Comparison of ENCODE assay signal across 8 cellular contexts in genomic region chr19:45615795-45616708, GRCh38. TPM values are rescaled to one million over a fixed set of nuclear protein-coding genes. Genes with fewer than 3 reads are reported as not detected.
A peak's percentile ranks its signal among the peaks of the same experiment; 100 is the strongest.
DNase-seq lines count a peak whose midpoint lies in the region; ATAC-seq and TF ChIP-seq lines count a peak whose summit lies in the region.

No MANE protein-coding gene starts in this region.

- H3K4me1 ChIP-seq in testis, result no peaks in the 10 kb centered on the region

- H3K9me3 ChIP-seq in testis, result no peaks in the 10 kb centered on the region

- ATAC-seq in HG03280 (IDR thresholded peaks at IDR 0.05; ENCODE audit: unreplicated experiment), result peak; percentile 70

- peaks cover 90% of the 10 kb centered on the region for H3K36me3 Mint-ChIP-seq in activated T-cell treated with anti-CD3 and anti-CD28 coated beads, Interleukin-2, amount 50 U/mL, for 24 hours (ENCODE audit: low read depth)
- H3K36me3 Mint-ChIP-seq in neural crest cell (ENCODE audit: low read depth), result peaks cover 2% of the 10 kb centered on the region

- intact Hi-C loops in testis (cut with DNase I; ENCODE audit: low total_unique reads), result no loop called here

- H3K27me3 Mint-ChIP-seq in activated T-cell treated with anti-CD3 and anti-CD28 coated beads, Interleukin-2, amount 50 U/mL, for 24 hours, result no peaks in the 10 kb centered on the region
- H3K27me3 Mint-ChIP-seq in neural crest cell (ENCODE audit: low read depth), result no peaks in the 10 kb centered on the region

- peak overlapping the region; percentile 82 for H3K27ac Mint-ChIP-seq in activated T-cell treated with anti-CD3 and anti-CD28 coated beads, Interleukin-2, amount 50 U/mL, for 24 hours
- peak overlapping the region; percentile 95 for H3K27ac Mint-ChIP-seq in neural crest cell (ENCODE audit: unreplicated experiment)

- H3K9me3 Mint-ChIP-seq in activated T-cell treated with anti-CD3 and anti-CD28 coated beads, Interleukin-2, amount 50 U/mL, for 24 hours, result no peaks in the 10 kb centered on the region
- peaks cover 4% of the 10 kb centered on the region for H3K9me3 Mint-ChIP-seq in neural crest cell

- H3K4me1 Mint-ChIP-seq in activated T-cell treated with anti-CD3 and anti-CD28 coated beads, Interleukin-2, amount 50 U/mL, for 24 hours (ENCODE audit: low read depth), result peaks cover 27% of the 10 kb centered on the region
- peaks cover 9% of the 10 kb centered on the region for H3K4me1 Mint-ChIP-seq in neural crest cell

- 32 to 39% methylated on average over 36 to 37 of the region's 37 CpGs for WGBS in testis, 2 donors

- TF ChIP-seq CTCF in fibroblast of mammary gland (conservative IDR thresholded peaks at IDR 0.05; ENCODE audit: control insufficient read depth, insufficient read depth, low read depth, low read length) (no peak), neural crest cell (conservative IDR thresholded peaks at IDR 0.05) (no peak), testis (IDR thresholded peaks at IDR 0.05) (no peak)

- no peak for TF ChIP-seq POLR2A in testis (IDR thresholded peaks at IDR 0.05)

- DNase-seq in COLO668 (lab: John Stamatoyannopoulos, UW; ENCODE audit: unreplicated experiment) (peak; percentile 69), fibroblast of mammary gland (ENCODE audit: low read depth) (peak; percentile 89), neural crest cell (ENCODE audit: low read depth, low spot score) (peak; percentile 97), testis (peak; percentile 92), C1 segment of cervical spinal cord (lab: John Stamatoyannopoulos, UW) (no peak)
- DNase-seq in activated T-cell treated with anti-CD3 and anti-CD28 coated beads, Interleukin-2, amount 50 U/mL, for 24 hours, result peak; percentile 85

- no peak overlapping the region for H3K4me3 ChIP-seq in fibroblast of mammary gland (ENCODE audit: control insufficient read depth, low read depth, low read length)
- peak overlapping the region; percentile 29 to 38 for H3K4me3 ChIP-seq in testis

- H3K4me3 Mint-ChIP-seq in activated T-cell treated with anti-CD3 and anti-CD28 coated beads, Interleukin-2, amount 50 U/mL, for 24 hours, result no peak overlapping the region
- peak overlapping the region; percentile 86 for H3K4me3 Mint-ChIP-seq in neural crest cell

- no peaks in the 10 kb centered on the region for H3K36me3 ChIP-seq in testis (ENCODE audit: low read depth, missing control alignments)

- peak overlapping the region in 1 of 2 donors; percentile 35 for H3K27ac ChIP-seq in testis

- no peaks in the 10 kb centered on the region for H3K27me3 ChIP-seq in testis

TF ChIP-seq in PFSK-1, 5 proteins besides CTCF, POLR2A, EP300 and RAD21:
- TF ChIP-seq SIN3A (IDR thresholded peaks at IDR 0.05; ENCODE audit: borderline replicate concordance, insufficient read depth, low read length) (no peak), FOXP2 (optimal IDR thresholded peaks at IDR 0.05; ENCODE audit: borderline replicate concordance, extremely low read depth, extremely low read length, insufficient read depth) (peak; percentile 7), POLR2AphosphoS5 (IDR thresholded peaks at IDR 0.05; ENCODE audit: low read depth, low read length) (peak; percentile 51), TAF1 (IDR thresholded peaks at IDR 0.05; ENCODE audit: borderline replicate concordance, insufficient read depth, low read length) (peak; percentile 55; the same call in 1 of the 2 replicates), REST (IDR thresholded peaks at IDR 0.05; ENCODE audit: insufficient read depth in 1 of 2, low read depth in 2 of 2, low read length in 2 of 2) (peak in 1 of 2 experiments; percentile 41; a peak in 1 of 4 replicates)

RNA-seq across cellular contexts. Expression of gene GPR4, which starts 14.0 kb away (rescaled TPM):
- 1.2 TPM for polyA plus RNA-seq in PFSK-1 (2012; ENCODE audit: insufficient read length, low read depth)
- total RNA-seq in neural crest cell (not detected in 2 replicates), testis (1 to 10 TPM in 1 of 2 donors, under 1 TPM in 1; 0.81 to 1.9 TPM)
- 3.2 TPM for polyA plus RNA-seq in testis (ENCODE audit: insufficient read depth, low read depth, low replicate concordance)

RNA-seq across cellular contexts. Expression of gene EML2, which starts 23.1 kb away (rescaled TPM):
- polyA plus RNA-seq in PFSK-1 (2012; ENCODE audit: insufficient read length, low read depth), result 63.8 TPM
- total RNA-seq in neural crest cell (15.0 and 20.2 TPM in 2 replicates), testis (10 to 100 TPM; 36.3 to 48.4 TPM)
- polyA plus RNA-seq in testis (ENCODE audit: insufficient read depth, low read depth, low replicate concordance), result 28.5 TPM

RNA-seq across cellular contexts. Expression of gene OPA3, which starts 31.4 kb away (rescaled TPM):
- polyA plus RNA-seq in PFSK-1 (2012; ENCODE audit: insufficient read length, low read depth), result 12.3 TPM
- total RNA-seq in neural crest cell (14.8 and 15.7 TPM in 2 replicates), testis (10 to 100 TPM; 18.3 to 19.3 TPM)
- 20.9 TPM for polyA plus RNA-seq in testis (ENCODE audit: insufficient read depth, low read depth, low replicate concordance)

RNA-seq across cellular contexts. Expression of gene GIPR, which starts 52.0 kb away (rescaled TPM):
- 4.1 TPM for polyA plus RNA-seq in PFSK-1 (2012; ENCODE audit: insufficient read length, low read depth)
- 0.96 and 1.0 TPM in 2 replicates for total RNA-seq in neural crest cell
- total RNA-seq in testis, result under 1 TPM; 0.16 to 0.74 TPM
- 0.50 TPM for polyA plus RNA-seq in testis (ENCODE audit: insufficient read depth, low read depth, low replicate concordance)

Comparison
In these comparisons a context has a peak if more than half of its experiments do, and no peak if none do; other contexts are left out.
1. DNase-seq: peak in COLO668 (single experiment), activated T-cell treated with anti-CD3 and anti-CD28 coated beads, Interleukin-2, amount 50 U/mL, for 24 hours (single experiment), fibroblast of mammary gland (single experiment), neural crest cell (single experiment) and testis (single experiment); none in C1 segment of cervical spinal cord (0 of 14).